In the genomic region with DNA sequence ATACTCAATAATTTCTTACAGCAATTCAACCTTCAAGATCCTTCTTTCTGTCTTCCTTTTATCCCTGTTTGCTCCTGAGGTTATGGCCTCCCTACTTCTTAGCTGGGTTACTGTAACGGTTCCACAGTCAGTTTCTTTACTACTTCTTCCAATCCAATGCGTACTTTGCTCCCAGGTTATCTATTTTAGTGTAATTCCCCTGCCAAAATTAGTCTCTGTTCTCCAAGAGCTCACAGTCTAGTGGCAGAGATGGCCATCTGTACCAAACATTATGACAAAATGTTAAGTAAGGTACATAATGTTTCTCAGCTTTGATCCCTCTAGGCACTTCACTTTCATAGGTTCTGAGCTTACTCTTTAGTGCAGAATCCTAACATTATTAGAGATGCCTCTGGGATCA, we compare ENCODE assay signal across 26 cellular contexts.
"Had no signal": no experiment of that assay in that cellular context is flagged by ENCODE, and none has a peak within 500 bp of the region (broad histone marks: within the 10 kb centered on the region; RNA-seq: fewer than 3 reads in every experiment).

No MANE protein-coding gene starts in this region.

- H3K4me3 ChIP-seq: coronary artery, dorsolateral prefrontal cortex, esophagus squamous epithelium, gastrocnemius medialis, heart right ventricle, left ventricle myocardium inferior, lower lobe of right lung had no signal

- H3K9me3 Mint-ChIP-seq: immature natural killer cell had no signal

- H3K27ac Mint-ChIP-seq: immature natural killer cell had no signal

- DNase-seq: dermis blood vessel endothelial cell; dorsolateral prefrontal cortex; effector CD4-positive, alpha-beta T cell; effector memory CD4-positive, alpha-beta T cell; erythroblast; esophagus squamous epithelium; foreskin fibroblast; foreskin melanocyte; gastrocnemius medialis; glutamatergic neuron; head of caudate nucleus; heart right ventricle; hippocampal formation; immature natural killer cell; islet precursor cell; kidney; kidney glomerular epithelial cell; left colon; left ventricle myocardium inferior; lower lobe of right lung; mesenchymal stem cell; midbrain had no signal

- ATAC-seq: esophagus mucosa, gastrocnemius medialis, heart right ventricle, left colon, left lobe of liver, lower lobe of right lung had no signal

- H3K27ac ChIP-seq: coronary artery, epithelial cell of prostate, esophagus squamous epithelium, gastrocnemius medialis, heart right ventricle, left ventricle myocardium inferior, lower lobe of right lung had no signal

- H3K4me3 Mint-ChIP-seq: immature natural killer cell had no signal

- H3K9me3 ChIP-seq: esophagus squamous epithelium, gastrocnemius medialis, heart right ventricle, left ventricle myocardium inferior, lower lobe of right lung had no signal

- H3K27me3 ChIP-seq: dorsolateral prefrontal cortex, esophagus squamous epithelium, gastrocnemius medialis, heart right ventricle had no signal

- H3K4me1 ChIP-seq: esophagus squamous epithelium, gastrocnemius medialis, heart right ventricle, left ventricle myocardium inferior, lower lobe of right lung had no signal

- H3K4me1 Mint-ChIP-seq: immature natural killer cell had no signal
